In the genomic region with DNA sequence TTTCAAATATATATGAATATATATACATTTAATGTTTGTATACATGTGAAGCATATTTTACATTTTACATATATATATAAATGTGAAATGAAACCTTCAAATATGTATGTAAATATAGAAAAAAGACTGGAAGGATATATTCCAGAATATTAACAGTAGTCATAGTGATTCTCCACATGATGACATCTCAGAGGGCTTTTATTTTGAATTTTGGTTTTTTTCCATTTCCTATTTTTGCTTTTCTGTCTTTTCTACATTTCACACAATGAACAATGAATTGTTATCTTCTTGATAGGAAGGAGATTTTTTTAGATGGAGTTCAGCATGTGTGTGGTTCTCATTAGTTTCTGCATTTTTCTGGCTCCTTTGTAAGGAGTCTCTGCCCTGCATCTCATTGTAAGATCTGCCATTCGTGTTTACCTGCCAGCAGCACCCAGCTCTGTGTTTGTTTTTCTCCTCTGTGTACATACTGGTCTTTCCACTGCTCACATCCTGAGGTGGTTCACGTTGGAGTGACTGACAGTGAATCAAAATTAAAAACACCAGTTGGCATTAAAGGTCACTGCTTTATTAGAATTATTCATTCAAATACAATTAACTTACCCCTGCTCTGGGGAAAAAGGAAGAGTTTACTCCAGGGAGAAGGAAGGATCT, we compare ENCODE assay signal across 12 cellular contexts.
DNase-seq lines count a peak whose midpoint lies in the region; ATAC-seq, FAIRE-seq and TF ChIP-seq lines count a peak whose summit lies in the region.
"Had no signal": no experiment of that assay in that cellular context is flagged by ENCODE, and none has a peak within 500 bp of the region (broad histone marks: within the 10 kb centered on the region; RNA-seq: fewer than 3 reads in every experiment).

No MANE protein-coding gene starts in this region.

- peak; percentile 80 for FAIRE-seq in islet of Langerhans (lab: Jason Lieb, UNC)
- FAIRE-seq: keratinocyte had no signal

- no peak for TF ChIP-seq POLR2A in GM18505 (IDR thresholded peaks at IDR 0.05; ENCODE audit: borderline replicate concordance, extremely low read depth, insufficient read depth, insufficient read length)

- ATAC-seq in GM18511 (IDR thresholded peaks at IDR 0.05; ENCODE audit: unreplicated experiment) = no peak
- ATAC-seq in GM18505 (IDR thresholded peaks at IDR 0.05; ENCODE audit: unreplicated experiment) = no peak

- in situ Hi-C loops in ACHN (cut with HindIII; ENCODE audit: low pct_ligation_motif_present, low pct_unique_long_range_greater_than_20kb, low sequenced_read_pairs) = no loop called here

- DNase-seq in DMS153 (lab: John Stamatoyannopoulos, UW) (peak; percentile 79), NCI-H146 (lab: John Stamatoyannopoulos, UW) (peak; percentile 59), SHP77 treated with DMSO at 0.1 percent for 48 hours (lab: John Stamatoyannopoulos, UW) (peak; percentile 83), ACHN (no peak), NCI-H1930 (lab: John Stamatoyannopoulos, UW) (no peak)
- DNase-seq: activated naive CD4-positive, alpha-beta T cell treated with anti-CD3 and anti-CD28 coated beads, Interleukin-2, amount 10 ng/mL, durations not matched to agents 7 days and 5 days; effector CD8-positive, alpha-beta T cell; NCI-H187 had no signal

Comparison
In these comparisons a context has a peak if more than half of its experiments do, and no peak if none do; other contexts are left out.
1. DNase-seq: peak in DMS153 (single experiment), NCI-H146 (single experiment) and SHP77 treated with DMSO at 0.1 percent for 48 hours (single experiment); none in ACHN (single experiment) and NCI-H1930 (0 of 2).